ENCODE assay signal across 1 cellular context in genomic region chr16:19517424-19518089, GRCh38.
TF ChIP-seq lines count a peak whose summit lies in the region.

No MANE protein-coding gene starts in this region.

TF ChIP-seq in GM12878, 131 proteins besides CTCF, POLR2A, EP300 and RAD21:
- TF ChIP-seq KAT2A (conservative IDR thresholded peaks at IDR 0.05; ENCODE audit: control insufficient read depth, low read depth, low read length) (no peak), EZH2 (IDR thresholded peaks at IDR 0.05; ENCODE audit: borderline replicate concordance, control insufficient read depth, low read depth, low read length) (no peak), IKZF2 (IDR thresholded peaks at IDR 0.05) (0 out of 4 replicates have a peak, but pooled peaks of 1 of the 2 experiments have one; percentile 23), SUPT20H (IDR thresholded peaks at IDR 0.05; ENCODE audit: borderline replicate concordance, control insufficient read depth, low read depth, low read length) (no peak), RAD51 (IDR thresholded peaks at IDR 0.05) (no peak), E4F1 (IDR thresholded peaks at IDR 0.05; ENCODE audit: borderline replicate concordance, partially characterized antibody) (no peak), ZNF24 (IDR thresholded peaks at IDR 0.05) (no peak), SPI1 (IDR thresholded peaks at IDR 0.05; ENCODE audit: borderline replicate concordance, insufficient read depth, low read depth, low read length) (no peak), CREM (IDR thresholded peaks at IDR 0.05; ENCODE audit: low read depth) (no peak), FOXK2 (IDR thresholded peaks at IDR 0.05) (0 out of 2 replicates have a peak, but pooled peaks have one; percentile 17), MAX (IDR thresholded peaks at IDR 0.05; ENCODE audit: low read depth, low read length) (no peak)
